ENCODE assay signal across 8 cellular contexts in the genomic region with DNA sequence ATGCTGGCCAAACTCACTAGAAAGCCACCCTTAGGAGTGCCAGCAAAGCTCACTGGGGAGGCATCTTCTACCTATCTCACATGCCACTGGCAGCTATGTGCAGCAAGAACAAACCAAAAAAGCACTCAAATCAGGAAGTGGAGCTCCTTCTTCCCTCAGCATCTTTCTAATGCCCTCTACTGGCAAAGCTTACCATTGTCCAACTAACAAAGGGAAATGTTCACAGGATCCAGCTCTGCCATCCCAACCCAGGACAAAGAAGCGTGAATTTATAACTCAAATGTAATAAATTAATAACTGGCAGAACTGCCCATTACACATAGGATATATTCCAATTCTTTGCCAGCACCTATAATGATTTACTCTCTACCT. TPM values are rescaled to one million over a fixed set of nuclear protein-coding genes. Genes with fewer than 3 reads are reported as not detected.
DNase-seq lines count a peak whose midpoint lies in the region; ATAC-seq and TF ChIP-seq lines count a peak whose summit lies in the region.

No MANE protein-coding gene starts in this region.

- peak; percentile 52 for TF ChIP-seq CTCF in DND-41 (IDR thresholded peaks at IDR 0.05; ENCODE audit: borderline replicate concordance, extremely low read depth, low read length, poor library complexity, severe bottlenecking)
- TF ChIP-seq CTCF in HL-60 (IDR thresholded peaks at IDR 0.05; ENCODE audit: insufficient read depth, low read length) = peak; percentile 55
- TF ChIP-seq CTCF in suprapubic skin (IDR thresholded peaks at IDR 0.05) = peak in 1 of 2 donors; percentile 19

- TF ChIP-seq EP300 in suprapubic skin (IDR thresholded peaks at IDR 0.05) = no peak

- H3K4me1 ChIP-seq in DND-41 (ENCODE audit: insufficient read depth, low read length) (no peaks in the 10 kb centered on the region), suprapubic skin (no peaks in the 10 kb centered on the region)

- H3K27ac ChIP-seq in DND-41 (ENCODE audit: low read length) (no peak overlapping the region), HL-60 (replicated peaks) (no peak overlapping the region), suprapubic skin (no peak overlapping the region)

- H3K9me3 ChIP-seq in DND-41 (ENCODE audit: insufficient read depth, low read length, severe bottlenecking) (no peaks in the 10 kb centered on the region), suprapubic skin (no peaks in the 10 kb centered on the region)

- TF ChIP-seq POLR2A in suprapubic skin (IDR thresholded peaks at IDR 0.05) = no peak

- no peak overlapping the region for H3K9ac ChIP-seq in DND-41 (ENCODE audit: low read depth, low read length)

- no peak overlapping the region for H2AFZ ChIP-seq in DND-41 (ENCODE audit: low read depth, low read length)

- no peaks in the 10 kb centered on the region for H4K20me1 ChIP-seq in DND-41 (ENCODE audit: insufficient read depth, low read length)

- H3K4me2 ChIP-seq in DND-41 (ENCODE audit: insufficient read depth, low read length) = no peak overlapping the region

- H3K36me3 ChIP-seq in DND-41 (ENCODE audit: insufficient read depth, low read length) = no peaks in the 10 kb centered on the region
- H3K36me3 ChIP-seq in suprapubic skin = no peaks in the 10 kb centered on the region

- peak; percentile 44; the same call in 2 of the 3 replicates for ATAC-seq in DND-41 (ENCODE audit: insufficient read depth, low read depth)
- ATAC-seq in GM19351 (IDR thresholded peaks at IDR 0.05; ENCODE audit: unreplicated experiment) = peak; percentile 97

- DNase-seq in DND-41 = no peak
- peak in 1 of 2 experiments; percentile 33 for DNase-seq in HL-60 (ENCODE audit: low read depth in 1 of 2, low spot score in 1 of 2)
- DNase-seq in SKM-1 treated with dmso at 0.1 percent for 144 hours (lab: John Stamatoyannopoulos, UW; ENCODE audit: unreplicated experiment) = peak; percentile 53
- DNase-seq in iPS-NIHi11 (ENCODE audit: low spot score) = peak; percentile 35
- no peak for DNase-seq in stimulated activated CD4-positive, alpha-beta T cell treated with anti-CD3 and anti-CD28 coated beads, Interleukin-4, amount 100 ng/mL, for 1 hour
- no peak for DNase-seq in suprapubic skin (ENCODE audit: low spot score in 2 of 2)
- DNase-seq in KG1 (lab: John Stamatoyannopoulos, UW) = no peak

- no peaks in the 10 kb centered on the region for H3K27me3 ChIP-seq in DND-41 (ENCODE audit: insufficient read depth, low read length, poor library complexity)
- H3K27me3 ChIP-seq in HL-60 (ENCODE audit: insufficient read depth, poor library complexity, severe bottlenecking) = no peaks in the 10 kb centered on the region
- no peaks in the 10 kb centered on the region for H3K27me3 ChIP-seq in suprapubic skin

- 75% methylated on average over 1 of the region's 1 CpG for WGBS in suprapubic skin

- H3K4me3 ChIP-seq in DND-41 (ENCODE audit: low read depth in 1 of 2, low read length in 2 of 2) (no peak overlapping the region), HL-60 (replicated peaks; ENCODE audit: insufficient read depth, low read length) (no peak overlapping the region), suprapubic skin (no peak overlapping the region)

- no peaks in the 10 kb centered on the region for H3K79me2 ChIP-seq in DND-41 (ENCODE audit: insufficient read depth, low read length)

RNA-seq across cellular contexts. Expression of a gene that starts 38.9 kb away (rescaled TPM):
- total RNA-seq in suprapubic skin = 10 to 100 TPM in 1 of 4 donors, 1 to 10 TPM in 3; 3.9 to 12.4 (median 6.7) TPM

RNA-seq across cellular contexts. Expression of a gene that starts 38.9 kb away (rescaled TPM):
- 10 to 100 TPM; 34.6 to 52.4 (median 44.2) TPM for total RNA-seq in suprapubic skin

Comparison
In these comparisons a context has a peak if more than half of its experiments do, and no peak if none do; other contexts are left out.
1. DNase-seq: peak in SKM-1 treated with dmso at 0.1 percent for 144 hours (single experiment) and iPS-NIHi11 (single experiment); none in DND-41 (single experiment), stimulated activated CD4-positive, alpha-beta T cell treated with anti-CD3 and anti-CD28 coated beads, Interleukin-4, amount 100 ng/mL, for 1 hour (single experiment), suprapubic skin (0 of 2) and KG1 (single experiment).